In the genomic region with DNA sequence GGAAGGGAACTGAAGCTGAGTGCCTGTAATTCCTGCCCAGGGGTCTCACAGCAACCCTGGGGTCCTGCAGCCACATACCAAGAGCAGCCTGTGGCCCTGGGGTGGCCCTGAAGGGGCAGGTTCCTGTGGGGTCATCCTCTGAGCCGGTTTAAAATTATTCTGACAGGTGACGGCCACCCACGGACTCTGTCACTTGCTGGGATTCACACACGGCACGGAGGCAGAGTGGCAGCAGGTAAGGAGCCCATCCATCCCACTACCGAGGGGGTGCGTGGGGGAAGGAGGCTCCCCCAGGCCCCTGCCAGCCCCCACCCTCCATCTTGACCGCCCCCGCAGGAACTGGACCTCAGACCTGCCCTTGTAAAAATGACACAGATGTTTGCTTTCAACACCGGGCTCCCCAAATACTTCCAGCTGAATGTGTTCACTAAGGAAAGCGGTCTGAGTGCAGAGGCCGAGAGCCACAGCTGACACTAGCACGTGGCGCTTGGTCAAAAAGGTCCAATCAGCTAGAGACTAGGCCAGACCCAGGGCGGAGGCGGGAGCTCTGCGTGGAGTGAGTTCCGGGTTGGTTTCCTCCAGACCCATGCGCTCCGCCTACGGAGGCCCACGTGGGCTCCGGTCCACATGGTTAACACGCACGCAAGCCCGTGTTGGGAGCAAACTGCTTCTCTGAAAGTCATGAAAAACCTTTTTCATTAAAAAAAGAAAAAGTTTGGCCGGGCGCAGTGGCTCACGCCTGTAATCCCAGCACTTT, we compare ENCODE assay signal across 8 cellular contexts.
DNase-seq lines count a peak whose midpoint lies in the region; ATAC-seq lines count a peak whose summit lies in the region.

No MANE protein-coding gene starts in this region.

- no peaks in the 10 kb centered on the region for H3K27me3 Mint-ChIP-seq in stimulated activated naive B cell treated with anti-CD40 and anti-IgM and Interleukin-4, amounts not matched to agents 10 μg/mL and 1 μg/mL and 100 μg/mL, for 72 hours

- DNase-seq in UCSD-AML1 (lab: John Stamatoyannopoulos, UW; ENCODE audit: unreplicated experiment) (peak; percentile 76), dedifferentiated amniotic fluid mesenchymal stem cell (ENCODE audit: extremely low spot score) (peak; percentile 29), cerebellar nuclear complex (lab: John Stamatoyannopoulos, UW) (no peak)
- DNase-seq in stimulated activated naive B cell treated with anti-CD40 and anti-IgM and Interleukin-4, amounts not matched to agents 10 μg/mL and 1 μg/mL and 100 μg/mL, for 72 hours = peak; percentile 77
- no peak for DNase-seq in effector CD4-positive, alpha-beta T cell

- H3K4me3 Mint-ChIP-seq in stimulated activated naive B cell treated with anti-CD40 and anti-IgM and Interleukin-4, amounts not matched to agents 10 μg/mL and 1 μg/mL and 100 μg/mL, for 72 hours = peak overlapping the region; percentile 66

- no peaks in the 10 kb centered on the region for H3K9me3 ChIP-seq in mucosa of stomach (ENCODE audit: control insufficient read depth, low read length)

- H3K27me3 ChIP-seq in mucosa of stomach (ENCODE audit: control insufficient read depth, insufficient read depth, low read length) = peaks cover 4% of the 10 kb centered on the region

- H3K4me3 ChIP-seq in mucosa of stomach (ENCODE audit: low read length) = no peak overlapping the region

- H3K27ac Mint-ChIP-seq in stimulated activated naive B cell treated with anti-CD40 and anti-IgM and Interleukin-4, amounts not matched to agents 10 μg/mL and 1 μg/mL and 100 μg/mL, for 72 hours = peak overlapping the region; percentile 83

- H3K4me1 ChIP-seq in mucosa of stomach (ENCODE audit: control insufficient read depth, insufficient read depth, low read length) = peaks cover 18% of the 10 kb centered on the region

- peaks cover 19 to 29% of the 10 kb centered on the region in 2 donors for H3K4me1 Mint-ChIP-seq in stimulated activated naive B cell treated with anti-CD40 and anti-IgM and Interleukin-4, amounts not matched to agents 10 μg/mL and 1 μg/mL and 100 μg/mL, for 72 hours

- peak; percentile 65 for ATAC-seq in GM21737 (IDR thresholded peaks at IDR 0.05; ENCODE audit: unreplicated experiment)
- peak; percentile 93 to 94 for ATAC-seq in stimulated activated naive B cell treated with anti-CD40 and anti-IgM and Interleukin-4, amounts not matched to agents 10 μg/mL and 1 μg/mL and 100 μg/mL, for 72 hours (replicated peaks)
- no peak for ATAC-seq in GM18519 (IDR thresholded peaks at IDR 0.05; ENCODE audit: low FRiP score, unreplicated experiment)

- peak overlapping the region; percentile 3 for H3K9ac ChIP-seq in mucosa of stomach (ENCODE audit: low read length)

- H3K36me3 ChIP-seq in mucosa of stomach (ENCODE audit: control insufficient read depth, insufficient read depth, low read length) = no peaks in the 10 kb centered on the region

- peaks cover 0 to 1% of the 10 kb centered on the region in 2 donors for H3K9me3 Mint-ChIP-seq in stimulated activated naive B cell treated with anti-CD40 and anti-IgM and Interleukin-4, amounts not matched to agents 10 μg/mL and 1 μg/mL and 100 μg/mL, for 72 hours

- peaks cover 18 to 20% of the 10 kb centered on the region in 2 donors for H3K36me3 Mint-ChIP-seq in stimulated activated naive B cell treated with anti-CD40 and anti-IgM and Interleukin-4, amounts not matched to agents 10 μg/mL and 1 μg/mL and 100 μg/mL, for 72 hours

Comparison
In these comparisons a context has a peak if more than half of its experiments do, and no peak if none do; other contexts are left out.
1. DNase-seq: peak in UCSD-AML1 (single experiment), dedifferentiated amniotic fluid mesenchymal stem cell (single experiment) and stimulated activated naive B cell treated with anti-CD40 and anti-IgM and Interleukin-4, amounts not matched to agents 10 μg/mL and 1 μg/mL and 100 μg/mL, for 72 hours (single experiment); none in cerebellar nuclear complex (0 of 2) and effector CD4-positive, alpha-beta T cell (single experiment).